In the genomic region with DNA sequence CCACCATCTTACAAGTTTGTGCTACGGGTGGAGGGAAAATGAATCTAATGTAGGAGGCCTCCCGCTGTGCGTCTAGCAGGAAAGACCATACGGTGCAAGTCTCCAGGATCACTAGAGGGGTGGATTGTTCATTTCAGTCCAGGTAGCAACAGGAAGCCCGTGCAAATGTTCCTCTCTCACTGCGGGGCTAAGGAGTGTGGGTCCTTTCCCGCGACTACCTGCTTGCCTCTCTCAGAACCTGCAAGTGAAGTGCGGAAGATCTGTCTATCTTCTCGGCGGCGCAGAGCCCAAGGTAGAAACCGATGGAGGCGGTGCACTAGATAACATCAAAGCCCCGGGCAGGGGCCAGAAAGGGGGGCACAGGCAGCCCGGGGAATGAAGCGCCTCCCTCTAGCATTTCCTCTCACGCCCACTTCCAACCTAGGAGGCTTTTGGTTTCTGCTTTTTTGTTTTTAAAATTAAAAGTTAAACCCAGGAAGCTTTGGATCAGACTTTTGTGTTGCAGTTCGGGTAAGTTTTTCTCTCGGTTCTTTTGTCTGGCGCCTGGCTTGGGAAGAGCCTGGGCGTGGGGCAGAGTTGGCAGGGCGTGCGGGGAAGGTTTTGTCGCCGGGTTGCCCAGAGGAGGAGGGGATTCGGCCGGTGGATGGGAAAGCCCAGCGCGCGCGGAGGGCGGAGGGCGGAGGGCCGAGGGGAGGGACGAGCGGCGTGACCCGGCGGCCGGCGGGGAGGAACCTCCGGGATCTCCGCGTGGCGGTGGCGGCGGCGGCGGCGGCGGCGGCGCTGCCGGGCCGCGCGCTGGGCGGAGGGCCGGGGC, we compare ENCODE assay signal across 8 cellular contexts. TPM values are rescaled to one million over a fixed set of nuclear protein-coding genes. Genes with fewer than 3 reads are reported as not detected.
DNase-seq lines count a peak whose midpoint lies in the region; ATAC-seq and TF ChIP-seq lines count a peak whose summit lies in the region.

No MANE protein-coding gene starts in this region.

- H3K36me3 ChIP-seq in Peyer's patch (no peaks in the 10 kb centered on the region), fibroblast of lung (ENCODE audit: control insufficient read depth, insufficient read depth, low read length) (no peaks in the 10 kb centered on the region)

- H3K9me3 ChIP-seq in Peyer's patch = no peaks in the 10 kb centered on the region
- no peaks in the 10 kb centered on the region for H3K9me3 ChIP-seq in fibroblast of lung (ENCODE audit: control insufficient read depth, insufficient read depth, low read depth, low read length)

- POLR2A ChIA-PET in naive thymus-derived CD8-positive, alpha-beta T cell (lab: Charles Lee) = interaction anchor here (0.6 to 3.2 kb wide), 10 partner anchors 9 to 298 kb away, joined by 3 to 25 read pairs (median 4); no protein-coding TSS in a partner anchor

- H2AFZ ChIP-seq in fibroblast of lung (ENCODE audit: low read length) = peak overlapping the region; percentile 77

- peak in 1 of 2 donors; percentile 57 for TF ChIP-seq POLR2A in Peyer's patch (IDR thresholded peaks at IDR 0.05)

- peaks cover 3% of the 10 kb centered on the region for H3K36me3 Mint-ChIP-seq in activated T-helper 1 cell treated with anti-CD3 and anti-CD28 coated beads, Interleukin-12 subunit alpha, Interleukin-12 subunit beta, Interleukin-2, Interleukin-4 antibody, amounts not matched to agents 30 ng/mL and 10 ng/mL and 1 ng/mL, durations not matched to agents 14 hours and 24 hours and 36 hours (ENCODE audit: low read depth)
- peaks cover 0 to 4% (median 0%) of the 10 kb centered on the region in 3 donors for H3K36me3 Mint-ChIP-seq in naive thymus-derived CD8-positive, alpha-beta T cell

- no peaks in the 10 kb centered on the region for H3K27me3 ChIP-seq in Peyer's patch
- no peaks in the 10 kb centered on the region for H3K27me3 ChIP-seq in fibroblast of lung (ENCODE audit: control insufficient read depth, insufficient read depth, low read length)

- no peaks in the 10 kb centered on the region for H4K20me1 ChIP-seq in fibroblast of lung (ENCODE audit: control insufficient read depth, extremely low read depth, insufficient read depth, low read length)

- no peaks in the 10 kb centered on the region for H3K27me3 Mint-ChIP-seq in activated T-helper 1 cell treated with anti-CD3 and anti-CD28 coated beads, Interleukin-12 subunit alpha, Interleukin-12 subunit beta, Interleukin-2, Interleukin-4 antibody, amounts not matched to agents 30 ng/mL and 10 ng/mL and 1 ng/mL, durations not matched to agents 14 hours and 24 hours and 36 hours (ENCODE audit: insufficient read depth)
- H3K27me3 Mint-ChIP-seq in naive thymus-derived CD8-positive, alpha-beta T cell = no peaks in the 10 kb centered on the region

- peak overlapping the region; percentile 87 for H3K9ac ChIP-seq in fibroblast of lung (ENCODE audit: insufficient read depth, low read length)

- H3K79me2 ChIP-seq in fibroblast of lung (ENCODE audit: control insufficient read depth, insufficient read depth, low read length) = peaks cover 2% of the 10 kb centered on the region

- H3K4me3 ChIP-seq in Peyer's patch = peak overlapping the region; percentile 62 to 90 (median 78)
- peak overlapping the region; percentile 57 to 75 (median 72) for H3K4me3 ChIP-seq in fibroblast of lung (replicated peaks in 1 of 4; ENCODE audit: control extremely low read depth in 1 of 4, insufficient read depth in 1 of 4, low read depth in 3 of 4, low read length in 4 of 4)

- TF ChIP-seq CTCF in Peyer's patch (IDR thresholded peaks at IDR 0.05) (no peak), fibroblast of lung (conservative IDR thresholded peaks at IDR 0.05 in 1 of 2, IDR thresholded peaks at IDR 0.05 in 1 of 2; ENCODE audit: low read depth in 1 of 2, low read length in 2 of 2) (no peak)

- peak overlapping the region; percentile 87 to 99 (median 96) for H3K27ac ChIP-seq in Peyer's patch
- peak overlapping the region; percentile 98 for H3K27ac ChIP-seq in fibroblast of lung (ENCODE audit: insufficient read depth, low read length)

- ATAC-seq in GM21360 (IDR thresholded peaks at IDR 0.05; ENCODE audit: unreplicated experiment) = peak; percentile 38
- ATAC-seq in naive thymus-derived CD8-positive, alpha-beta T cell = peak; percentile 58 to 59

- no peaks in the 10 kb centered on the region for H3K9me3 Mint-ChIP-seq in activated T-helper 1 cell treated with anti-CD3 and anti-CD28 coated beads, Interleukin-12 subunit alpha, Interleukin-12 subunit beta, Interleukin-2, Interleukin-4 antibody, amounts not matched to agents 30 ng/mL and 10 ng/mL and 1 ng/mL, durations not matched to agents 14 hours and 24 hours and 36 hours
- no peaks in the 10 kb centered on the region for H3K9me3 Mint-ChIP-seq in naive thymus-derived CD8-positive, alpha-beta T cell

- DNase-seq in COR-L47 (lab: John Stamatoyannopoulos, UW) (peak; percentile 60), HuH-7 (ENCODE audit: low spot score) (peak; percentile 46), Peyer's patch (peak; percentile 87 to 93 (median 92)), fibroblast of lung (ENCODE audit: low read depth in 2 of 2) (peak; percentile 56 to 60)
- DNase-seq in activated T-helper 1 cell treated with anti-CD3 and anti-CD28 coated beads, Interleukin-12 subunit alpha, Interleukin-12 subunit beta, Interleukin-2, Interleukin-4 antibody, amounts not matched to agents 30 ng/mL and 10 ng/mL and 1 ng/mL, durations not matched to agents 14 hours and 24 hours and 36 hours (ENCODE audit: low spot score) = peak; percentile 78
- peak; percentile 76 to 95 (median 90) for DNase-seq in naive thymus-derived CD8-positive, alpha-beta T cell
- DNase-seq in stimulated activated naive CD4-positive, alpha-beta T cell (lab: John Stamatoyannopoulos, UW) = peak; percentile 81 to 92 (median 88)

- peaks cover 33% of the 10 kb centered on the region for H3K4me1 Mint-ChIP-seq in activated T-helper 1 cell treated with anti-CD3 and anti-CD28 coated beads, Interleukin-12 subunit alpha, Interleukin-12 subunit beta, Interleukin-2, Interleukin-4 antibody, amounts not matched to agents 30 ng/mL and 10 ng/mL and 1 ng/mL, durations not matched to agents 14 hours and 24 hours and 36 hours (ENCODE audit: low read depth)
- peaks cover 24 to 37% (median 31%) of the 10 kb centered on the region in 4 donors for H3K4me1 Mint-ChIP-seq in naive thymus-derived CD8-positive, alpha-beta T cell

- H3K4me1 ChIP-seq in Peyer's patch = peaks cover 0 to 19% (median 2%) of the 10 kb centered on the region in 4 donors
- H3K4me1 ChIP-seq in fibroblast of lung (ENCODE audit: control insufficient read depth, extremely low read depth, insufficient read depth, low read length) = peaks cover 2% of the 10 kb centered on the region

- peak overlapping the region; percentile 97 for H3K27ac Mint-ChIP-seq in activated T-helper 1 cell treated with anti-CD3 and anti-CD28 coated beads, Interleukin-12 subunit alpha, Interleukin-12 subunit beta, Interleukin-2, Interleukin-4 antibody, amounts not matched to agents 30 ng/mL and 10 ng/mL and 1 ng/mL, durations not matched to agents 14 hours and 24 hours and 36 hours
- H3K27ac Mint-ChIP-seq in naive thymus-derived CD8-positive, alpha-beta T cell = peak overlapping the region; percentile 99 to 100 (median 100)

- intact Hi-C loops in activated T-helper 1 cell treated with anti-CD3 and anti-CD28 coated beads, Interleukin-12 subunit alpha, Interleukin-12 subunit beta, Interleukin-2, Interleukin-4 antibody, amounts not matched to agents 30 ng/mL and 10 ng/mL and 1 ng/mL, durations not matched to agents 14 hours and 24 hours and 36 hours (cut with micrococcal nuclease) = loop anchor here (1.0 to 5.0 kb wide), 6 partner anchors 33 to 354 kb away; no protein-coding TSS in a partner anchor

- H3K4me3 Mint-ChIP-seq in activated T-helper 1 cell treated with anti-CD3 and anti-CD28 coated beads, Interleukin-12 subunit alpha, Interleukin-12 subunit beta, Interleukin-2, Interleukin-4 antibody, amounts not matched to agents 30 ng/mL and 10 ng/mL and 1 ng/mL, durations not matched to agents 14 hours and 24 hours and 36 hours = peak overlapping the region; percentile 91
- peak overlapping the region; percentile 98 to 100 (median 99) for H3K4me3 Mint-ChIP-seq in naive thymus-derived CD8-positive, alpha-beta T cell

- peak overlapping the region; percentile 87 for H3K4me2 ChIP-seq in fibroblast of lung (ENCODE audit: extremely low read depth, insufficient read depth, low read length)

RNA-seq across cellular contexts. Expression of a gene that starts 3.5 kb away (rescaled TPM):
- 10 to 100 TPM; 26.8 to 69.3 (median 38.8) TPM for total RNA-seq in Peyer's patch
- 69.8 and 72.7 TPM in 2 replicates for total RNA-seq in activated T-helper 1 cell treated with anti-CD3 and anti-CD28 coated beads, Interleukin-12 subunit alpha, Interleukin-12 subunit beta, Interleukin-2, Interleukin-4 antibody, amounts not matched to agents 30 ng/mL and 10 ng/mL and 1 ng/mL, durations not matched to agents 14 hours and 24 hours and 36 hours
- total RNA-seq in fibroblast of lung = 9.9 and 10.3 TPM in 2 replicates
- 12.6 and 14.6 TPM in 2 replicates for polyA plus RNA-seq in fibroblast of lung
- polyA plus RNA-seq in fibroblast of lung (2012) = 6.1 and 9.6 TPM in 2 replicates
- 13.7 and 24.3 TPM in 2 replicates for polyA minus RNA-seq in fibroblast of lung (ENCODE audit: low replicate concordance)
- total RNA-seq in naive thymus-derived CD8-positive, alpha-beta T cell = 10 to 100 TPM; 30.6 to 32.6 TPM
- 10 to 100 TPM in 1 of 3 donors, 1 to 10 TPM in 2; 6.5 to 12.6 (median 7.4) TPM for polyA plus RNA-seq in naive thymus-derived CD8-positive, alpha-beta T cell

Comparison
In these comparisons a context has a peak if more than half of its experiments do, and no peak if none do; other contexts are left out.
1. Peak in every context shown above with its lines: DNase-seq, ATAC-seq, H3K4me3 ChIP-seq and H3K27ac ChIP-seq.